Comparison of ENCODE assay signal across 20 cellular contexts in genomic region chr5:108900668-108901067, GRCh38.
"Had no signal": no experiment of that assay in that cellular context is flagged by ENCODE, and none has a peak within 500 bp of the region (broad histone marks: within the 10 kb centered on the region; RNA-seq: fewer than 3 reads in every experiment).

No MANE protein-coding gene starts in this region.

- H3K27ac Mint-ChIP-seq: activated CD4-positive, alpha-beta T cell treated with anti-CD3 and anti-CD28 coated beads, Interleukin-2, amount 10 ng/mL, durations not matched to agents 24 days and 14 days; activated naive CD4-positive, alpha-beta T cell treated with anti-CD3 and anti-CD28 coated beads for 36 hours; activated T-helper 17 cell treated with anti-CD3 and anti-CD28 coated beads, Interleukin-2, amount 50 U/mL, for 72 hours; endodermal cell; nephron progenitor cell; type B pancreatic cell; WTC11 had no signal

- H3K9me3 Mint-ChIP-seq: activated CD4-positive, alpha-beta T cell treated with anti-CD3 and anti-CD28 coated beads, Interleukin-2, amount 10 ng/mL, durations not matched to agents 24 days and 14 days; activated naive CD4-positive, alpha-beta T cell treated with anti-CD3 and anti-CD28 coated beads for 36 hours; activated T-helper 17 cell treated with anti-CD3 and anti-CD28 coated beads, Interleukin-2, amount 50 U/mL, for 72 hours; endodermal cell; nephron progenitor cell; type B pancreatic cell; WTC11 had no signal

- ATAC-seq: activated T-helper 17 cell treated with anti-CD3 and anti-CD28 coated beads, Interleukin-2, amount 50 U/mL, for 72 hours; esophagus mucosa; psoas muscle; sciatic nerve; WTC11 had no signal

- H3K27me3 ChIP-seq: brain microvascular endothelial cell had no signal

- H3K36me3 ChIP-seq: brain microvascular endothelial cell had no signal

- DNase-seq: activated CD4-positive, alpha-beta T cell treated with anti-CD3 and anti-CD28 coated beads, Interleukin-2, amount 10 ng/mL, durations not matched to agents 24 days and 14 days; activated naive CD4-positive, alpha-beta T cell treated with anti-CD3 and anti-CD28 coated beads for 36 hours; activated T-cell treated with anti-CD3 and anti-CD28 coated beads for 4 hours; amniotic stem cell; brain microvascular endothelial cell; dermis blood vessel endothelial cell; endodermal cell; kidney; left ventricle myocardium inferior; mesendoderm; nephron progenitor cell; psoas muscle; stimulated activated CD4-positive, alpha-beta T cell treated with anti-CD3 and anti-CD28 coated beads, Interleukin-12 subunit alpha, Interleukin-12 subunit beta, amount 100 ng/mL, for 4 hours; stimulated activated naive CD4-positive, alpha-beta T cell treated with Interleukin-2 at 50 U/mL for 16 hours had no signal

- H3K4me1 ChIP-seq: left ventricle myocardium inferior, psoas muscle had no signal

- FAIRE-seq: frontal cortex, kidney had no signal

- H3K27ac ChIP-seq: brain microvascular endothelial cell, left ventricle myocardium inferior, psoas muscle had no signal

- H3K27me3 Mint-ChIP-seq: activated T-helper 17 cell treated with anti-CD3 and anti-CD28 coated beads, Interleukin-2, amount 50 U/mL, for 72 hours; type B pancreatic cell had no signal

- H3K4me3 Mint-ChIP-seq: activated CD4-positive, alpha-beta T cell treated with anti-CD3 and anti-CD28 coated beads, Interleukin-2, amount 10 ng/mL, durations not matched to agents 24 days and 14 days; activated naive CD4-positive, alpha-beta T cell treated with anti-CD3 and anti-CD28 coated beads for 36 hours; activated T-helper 17 cell treated with anti-CD3 and anti-CD28 coated beads, Interleukin-2, amount 50 U/mL, for 72 hours; endodermal cell; nephron progenitor cell; type B pancreatic cell; WTC11 had no signal

- H3K4me3 ChIP-seq: left ventricle myocardium inferior, psoas muscle had no signal

- H3K36me3 Mint-ChIP-seq: WTC11 had no signal

- H3K9me3 ChIP-seq: left ventricle myocardium inferior, psoas muscle had no signal
